In genomic region chr22:44601189-44601588, GRCh38 we compare ENCODE assay signal across 21 cellular contexts.
DNase-seq lines count a peak whose midpoint lies in the region; ATAC-seq, FAIRE-seq and TF ChIP-seq lines count a peak whose summit lies in the region.
"Had no signal": no experiment of that assay in that cellular context is flagged by ENCODE, and none has a peak within 500 bp of the region (broad histone marks: within the 10 kb centered on the region; RNA-seq: fewer than 3 reads in every experiment).

No MANE protein-coding gene starts in this region.

- no peak overlapping the region for H3K18ac ChIP-seq in neuronal stem cell (ENCODE audit: low read length)

- TF ChIP-seq POLR2A in HepG2 (IDR thresholded peaks at IDR 0.05; ENCODE audit: insufficient read depth in 1 of 2, low read depth in 2 of 2, low read length in 2 of 2) (no peak), right lobe of liver (IDR thresholded peaks at IDR 0.05) (no peak), GM12892 (IDR thresholded peaks at IDR 0.05; ENCODE audit: low read depth, low read length) (no peak)

- H2AK5ac ChIP-seq in neuronal stem cell (ENCODE audit: low read depth, low read length) = peak overlapping the region; percentile 71

- no peak overlapping the region for H2AFZ ChIP-seq in HepG2 (ENCODE audit: low read length)
- no peak overlapping the region for H2AFZ ChIP-seq in neuronal stem cell (ENCODE audit: low read length)

- H3K4ac ChIP-seq in neuronal stem cell (ENCODE audit: low read length) = no peak overlapping the region

- no peak overlapping the region for H3K4me3 ChIP-seq in HepG2 (replicated peaks in 1 of 3; ENCODE audit: insufficient read depth in 1 of 3, low read depth in 2 of 3, low read length in 3 of 3)
- H3K4me3 ChIP-seq in right lobe of liver = no peak overlapping the region
- H3K4me3 ChIP-seq in HEK293 (ENCODE audit: low read depth, low read length) = no peak overlapping the region
- no peak overlapping the region for H3K4me3 ChIP-seq in neuronal stem cell (ENCODE audit: low read length in 2 of 2)
- H3K4me3 ChIP-seq: A549, GM12878 had no signal

- H3K4me1 ChIP-seq in HepG2 (ENCODE audit: insufficient read depth, low read length) = no peaks in the 10 kb centered on the region
- H3K4me1 ChIP-seq in right lobe of liver = no peaks in the 10 kb centered on the region
- H3K4me1 ChIP-seq in HEK293 (ENCODE audit: control insufficient read depth, insufficient read depth, low read length) = no peaks in the 10 kb centered on the region
- peaks cover 17 to 33% of the 10 kb centered on the region in 2 donors for H3K4me1 ChIP-seq in neuronal stem cell (ENCODE audit: control insufficient read depth in 2 of 2, insufficient read depth in 1 of 2, low read depth in 1 of 2, low read length in 2 of 2)
- H3K4me1 ChIP-seq: A549, Caco-2 had no signal

- no peaks in the 10 kb centered on the region for H3K9me3 ChIP-seq in HepG2 (ENCODE audit: low read length)
- H3K9me3 ChIP-seq in right lobe of liver = no peaks in the 10 kb centered on the region
- H3K9me3 ChIP-seq in HEK293 (ENCODE audit: control insufficient read depth, insufficient read depth, low read depth, low read length) = no peaks in the 10 kb centered on the region
- no peaks in the 10 kb centered on the region for H3K9me3 ChIP-seq in neuronal stem cell (replicated peaks in 1 of 2; ENCODE audit: control insufficient read depth in 2 of 2, insufficient read depth in 1 of 2, low read depth in 1 of 2, low read length in 2 of 2)
- H3K9me3 ChIP-seq: A549, Caco-2 had no signal

- no peaks in the 10 kb centered on the region for H3K36me3 Mint-ChIP-seq in WTC11
- H3K36me3 Mint-ChIP-seq in activated T-helper 2 cell treated with anti-CD3 and anti-CD28 coated beads, Interferon-gamma antibody, Interleukin-2, Interleukin-4, amounts not matched to agents 10 μg/mL and 5 μg/mL and 100 μg/mL, durations not matched to agents 14 hours and 24 hours and 36 hours (ENCODE audit: low read depth) = no peaks in the 10 kb centered on the region
- H3K36me3 Mint-ChIP-seq: CD8-positive, alpha-beta T cell had no signal

- H3K9ac ChIP-seq in HepG2 (ENCODE audit: insufficient read depth, low read depth, low read length) = no peak overlapping the region
- no peak overlapping the region for H3K9ac ChIP-seq in neuronal stem cell (ENCODE audit: low read depth, low read length, poor library complexity)

- H3K27me3 Mint-ChIP-seq in WTC11 (ENCODE audit: low read depth) = peaks cover 2% of the 10 kb centered on the region; the same call in 1 of the 2 replicates
- H3K27me3 Mint-ChIP-seq in activated T-helper 2 cell treated with anti-CD3 and anti-CD28 coated beads, Interferon-gamma antibody, Interleukin-2, Interleukin-4, amounts not matched to agents 10 μg/mL and 5 μg/mL and 100 μg/mL, durations not matched to agents 14 hours and 24 hours and 36 hours (ENCODE audit: low read depth) = peaks cover 11% of the 10 kb centered on the region

- TF ChIP-seq RAD21 in HepG2 (CRISPR knock-in tag; IDR thresholded peaks at IDR 0.05) = no peak

- H2BK120ac ChIP-seq in neuronal stem cell (ENCODE audit: low read depth, low read length) = peak overlapping the region; percentile 44

- DNase-seq in HepG2 (ENCODE audit: low spot score) = no peak
- no peak for DNase-seq in right lobe of liver
- DNase-seq in WTC11 (ENCODE audit: low spot score) = no peak
- no peak for DNase-seq in neuronal stem cell (ENCODE audit: low spot score)
- no peak for DNase-seq in activated T-helper 2 cell treated with anti-CD3 and anti-CD28 coated beads, Interferon-gamma antibody, Interleukin-2, Interleukin-4, amounts not matched to agents 10 μg/mL and 5 μg/mL and 100 μg/mL, durations not matched to agents 14 hours and 24 hours and 36 hours (ENCODE audit: low spot score)
- DNase-seq in GM12892 (ENCODE audit: insufficient read length) = no peak
- DNase-seq in NCI-H1105 (lab: John Stamatoyannopoulos, UW) = no peak
- DNase-seq: AML-193; Caco-2; Calu3; CD4-positive, alpha-beta T cell; CD8-positive, alpha-beta T cell; DMS79 treated with DMSO at 0.1 percent for 48 hours had no signal

- FAIRE-seq in HepG2 (lab: Jason Lieb, UNC) (no peak), GM12892 (lab: Jason Lieb, UNC) (no peak)
- FAIRE-seq: A549, D721Med, G401.6, GM12878 had no signal

- TF ChIP-seq CTCF in HepG2 (CRISPR knock-in tag; IDR thresholded peaks at IDR 0.05) = no peak
- TF ChIP-seq CTCF in right lobe of liver (IDR thresholded peaks at IDR 0.05) = no peak
- TF ChIP-seq CTCF in HEK293 (tag by site-specific recombination; IDR thresholded peaks at IDR 0.05) = no peak
- TF ChIP-seq CTCF in WTC11 (IDR thresholded peaks at IDR 0.05) = no peak

- no peak overlapping the region for H4K91ac ChIP-seq in neuronal stem cell (ENCODE audit: low read depth, low read length, poor library complexity)

- H3K79me2 ChIP-seq in HepG2 (ENCODE audit: insufficient read depth, low read length) = no peaks in the 10 kb centered on the region

- H3K27ac Mint-ChIP-seq in WTC11 = no peak overlapping the region
- no peak overlapping the region for H3K27ac Mint-ChIP-seq in activated T-helper 2 cell treated with anti-CD3 and anti-CD28 coated beads, Interferon-gamma antibody, Interleukin-2, Interleukin-4, amounts not matched to agents 10 μg/mL and 5 μg/mL and 100 μg/mL, durations not matched to agents 14 hours and 24 hours and 36 hours
- H3K27ac Mint-ChIP-seq: B cell; CD4-positive, alpha-beta T cell; CD8-positive, alpha-beta T cell had no signal

- H2BK15ac ChIP-seq in neuronal stem cell (ENCODE audit: low read length) = peak overlapping the region; percentile 46

- H3K36me3 ChIP-seq in HepG2 (replicated peaks in 1 of 2; ENCODE audit: control insufficient read depth in 1 of 2, insufficient read depth in 2 of 2, low read length in 2 of 2) (no peaks in the 10 kb centered on the region), right lobe of liver (no peaks in the 10 kb centered on the region), HEK293 (ENCODE audit: control insufficient read depth in 2 of 2, insufficient read depth in 1 of 2, low read length in 2 of 2) (no peaks in the 10 kb centered on the region), neuronal stem cell (replicated peaks in 1 of 2; ENCODE audit: control insufficient read depth in 2 of 2, insufficient read depth in 2 of 2, low read length in 2 of 2) (peaks cover 0 to 2% of the 10 kb centered on the region in 2 donors)

- 0 out of 2 replicates have a peak, but pooled peaks cover 2% of the 10 kb centered on the region for H3K4me1 Mint-ChIP-seq in WTC11
- no peaks in the 10 kb centered on the region for H3K4me1 Mint-ChIP-seq in activated T-helper 2 cell treated with anti-CD3 and anti-CD28 coated beads, Interferon-gamma antibody, Interleukin-2, Interleukin-4, amounts not matched to agents 10 μg/mL and 5 μg/mL and 100 μg/mL, durations not matched to agents 14 hours and 24 hours and 36 hours (ENCODE audit: low read depth)
- H3K4me1 Mint-ChIP-seq: B cell had no signal

- 23% methylated on average over 5 of the region's 7 CpGs for WGBS in HepG2 (ENCODE audit: low lambda C conversion rate)
- WGBS in right lobe of liver (ENCODE audit: insufficient coverage, low coverage, low lambda C conversion rate, missing lambda C conversion rate) = 49% methylated on average over 5 of the region's 7 CpGs
- no CpG with 5 or more reads among the region's 7 CpGs for WGBS in neuronal stem cell (ENCODE audit: extremely low coverage in 2 of 2, insufficient read length in 2 of 2, insufficient replicate concordance in 1 of 2), 2 donors

- H3K4me2 ChIP-seq in HepG2 (ENCODE audit: low read depth, low read length) (no peak overlapping the region), neuronal stem cell (ENCODE audit: insufficient read depth, low read length, poor library complexity, severe bottlenecking) (no peak overlapping the region)
- H3K4me2 ChIP-seq: A549 had no signal

- no peak overlapping the region for H2BK5ac ChIP-seq in neuronal stem cell (ENCODE audit: low read length)

- H3K79me1 ChIP-seq in neuronal stem cell (ENCODE audit: low read depth, low read length) = peaks cover 3% of the 10 kb centered on the region

- H3K27ac ChIP-seq in HepG2 (ENCODE audit: extremely low read length, insufficient read depth, low read length) = no peak overlapping the region
- no peak overlapping the region for H3K27ac ChIP-seq in right lobe of liver
- no peak overlapping the region for H3K27ac ChIP-seq in HEK293 (ENCODE audit: extremely low read depth, low read depth, low read length)
- H3K27ac ChIP-seq in neuronal stem cell (replicated peaks; ENCODE audit: low read length) = no peak overlapping the region
- H3K27ac ChIP-seq: 22Rv1, A549, C4-2B had no signal

- ATAC-seq in HepG2 (no peak), right lobe of liver (no peak), WTC11 (no peak)
- ATAC-seq: A549; CD8-positive, alpha-beta T cell; GM12878 had no signal

- POLR2A ChIA-PET in HepG2 (lab: Yijun Ruan, JAX) (no interaction called here), HEK293 (lab: Yijun Ruan, JAX) (no interaction called here), WTC11 (lab: Charles Lee) (no interaction called here)

- no peak overlapping the region for H3K4me3 Mint-ChIP-seq in WTC11
- no peak overlapping the region for H3K4me3 Mint-ChIP-seq in activated T-helper 2 cell treated with anti-CD3 and anti-CD28 coated beads, Interferon-gamma antibody, Interleukin-2, Interleukin-4, amounts not matched to agents 10 μg/mL and 5 μg/mL and 100 μg/mL, durations not matched to agents 14 hours and 24 hours and 36 hours (ENCODE audit: low read depth)
- H3K4me3 Mint-ChIP-seq: B cell; CD4-positive, alpha-beta T cell; CD8-positive, alpha-beta T cell had no signal

- in situ Hi-C loops in HepG2 (cut with HindIII; ENCODE audit: extremely low pct_ligation_motif_present, low pct_unique_long_range_greater_than_20kb) = no loop called here

- BruUV-seq in HepG2 (replicated peaks; lab: Mats Ljungman, UMichigan) = no TSS peak

- intact Hi-C loops in HepG2 (cut with micrococcal nuclease; ENCODE audit: unreplicated experiment) = no loop called here
- intact Hi-C loops in right lobe of liver (cut with DNase I) = no loop called here
- intact Hi-C loops in activated T-helper 2 cell treated with anti-CD3 and anti-CD28 coated beads, Interferon-gamma antibody, Interleukin-2, Interleukin-4, amounts not matched to agents 10 μg/mL and 5 μg/mL and 100 μg/mL, durations not matched to agents 14 hours and 24 hours and 36 hours (cut with micrococcal nuclease) = no loop called here

- H4K8ac ChIP-seq in neuronal stem cell (ENCODE audit: low read depth, low read length) = no peak overlapping the region

- H3K23ac ChIP-seq in neuronal stem cell (ENCODE audit: low read depth, low read length, poor library complexity) = no peak overlapping the region

- H2BK12ac ChIP-seq in neuronal stem cell (ENCODE audit: low read length) = no peak overlapping the region

- no peak for TF ChIP-seq EP300 in HepG2 (IDR thresholded peaks at IDR 0.05; ENCODE audit: low read depth in 2 of 2, low read length in 2 of 2)
- no peak for TF ChIP-seq EP300 in HepG2 (CRISPR knock-in tag; IDR thresholded peaks at IDR 0.05; ENCODE audit: borderline replicate concordance)

- no peaks in the 10 kb centered on the region for H3K9me3 Mint-ChIP-seq in WTC11
- no peaks in the 10 kb centered on the region for H3K9me3 Mint-ChIP-seq in activated T-helper 2 cell treated with anti-CD3 and anti-CD28 coated beads, Interferon-gamma antibody, Interleukin-2, Interleukin-4, amounts not matched to agents 10 μg/mL and 5 μg/mL and 100 μg/mL, durations not matched to agents 14 hours and 24 hours and 36 hours
- H3K9me3 Mint-ChIP-seq: CD4-positive, alpha-beta T cell; CD8-positive, alpha-beta T cell had no signal

- H3K14ac ChIP-seq in neuronal stem cell (ENCODE audit: low read length) = no peak overlapping the region

- CTCF ChIA-PET in HepG2 (lab: Yijun Ruan, JAX; ENCODE audit: low intra/inter-chr PET ratio, low total read pairs) (no interaction called here), HEK293 (lab: Yijun Ruan, JAX) (interaction anchor here (1.0 to 1.2 kb wide), 2 partner anchors 518 to 608 kb away, joined by 3 read pairs; no protein-coding TSS in a partner anchor), WTC11 (lab: Charles Lee) (interaction anchor here (1.2 kb wide), 1 partner anchor 69 kb away, joined by 3 read pairs; no protein-coding TSS in a partner anchor)

- no peaks in the 10 kb centered on the region for H4K20me1 ChIP-seq in HepG2 (ENCODE audit: insufficient read depth, low read length)

- H3K27me3 ChIP-seq in HepG2 (ENCODE audit: control insufficient read depth in 1 of 2, insufficient read depth in 2 of 2, low read length in 2 of 2) = peaks cover 5 to 52% of the 10 kb centered on the region in 2 experiments
- H3K27me3 ChIP-seq in right lobe of liver = no peaks in the 10 kb centered on the region
- H3K27me3 ChIP-seq in neuronal stem cell (ENCODE audit: control insufficient read depth in 3 of 3, insufficient read depth in 3 of 3, low read depth in 1 of 3, low read length in 3 of 3) = peaks cover 0 to 17% (median 3%) of the 10 kb centered on the region in 3 experiments

Comparison
In these comparisons a context has a peak if more than half of its experiments do, and no peak if none do; other contexts are left out.
1. Of the 63 proteins assayed by ChIP-seq in both HepG2 and HEK293: peak only in HepG2: none; only in HEK293: none; in both: ZNF121; in neither: 62.